Comparison of ENCODE assay signal across 8 cellular contexts in genomic region chr2:32010280-32010669, GRCh38. TPM values are rescaled to one million over a fixed set of nuclear protein-coding genes. Genes with fewer than 3 reads are reported as not detected.
DNase-seq lines count a peak whose midpoint lies in the region; ATAC-seq and TF ChIP-seq lines count a peak whose summit lies in the region.
"Not testable (repeated sequence)": the region's sequence is repeated elsewhere in the genome, so short reads cannot be mapped to it uniquely, and the experiment has no call there.

No MANE protein-coding gene starts in this region.

- peak; percentile 16 for ATAC-seq in GM19468 (IDR thresholded peaks at IDR 0.05; ENCODE audit: extremely low read depth, unreplicated experiment)
- peak; percentile 45 for ATAC-seq in HG03342 (IDR thresholded peaks at IDR 0.05; ENCODE audit: unreplicated experiment)
- ATAC-seq in activated CD8-positive, alpha-beta memory T cell treated with anti-CD3 and anti-CD28 coated beads, Interleukin-2, amount 10 ng/mL, durations not matched to agents 7 days and 5 days, result peak; percentile 76
- peak; percentile 72 for ATAC-seq in effector memory CD8-positive, alpha-beta T cell (replicated peaks)

- H3K27me3 Mint-ChIP-seq in CD14-positive monocyte (ENCODE audit: low read depth in 3 of 3); activated CD8-positive, alpha-beta memory T cell treated with anti-CD3 and anti-CD28 coated beads, Interleukin-2, amount 10 ng/mL, durations not matched to agents 7 days and 5 days; effector memory CD8-positive, alpha-beta T cell: not testable (repeated sequence)

- H4K20me1 ChIP-seq in OCI-LY7 (ENCODE audit: insufficient read depth, low read length), result peaks cover 31% of the 10 kb centered on the region

- peaks cover 48% of the 10 kb centered on the region for H3K79me2 ChIP-seq in OCI-LY7 (ENCODE audit: insufficient read depth, low read depth, low read length)

- H3K9me3 ChIP-seq in OCI-LY7 (ENCODE audit: low read length), result not testable (repeated sequence)

- POLR2A ChIA-PET in OCI-LY7 (lab: Charles Lee), result not testable (repeated sequence)

- BruUV-seq in OCI-LY7 (replicated peaks; lab: Mats Ljungman, UMichigan), result not testable (repeated sequence)

- H2AFZ ChIP-seq in OCI-LY7 (ENCODE audit: low read length), result not testable (repeated sequence)

- H3K27ac Mint-ChIP-seq in CD14-positive monocyte, result peak overlapping the region in 6 of 7 donors; percentile 54 to 89 (median 70)
- H3K27ac Mint-ChIP-seq in activated CD8-positive, alpha-beta memory T cell treated with anti-CD3 and anti-CD28 coated beads, Interleukin-2, amount 10 ng/mL, durations not matched to agents 7 days and 5 days, result peak overlapping the region; percentile 61
- peak overlapping the region in 1 of 2 donors; percentile 96 for H3K27ac Mint-ChIP-seq in effector memory CD8-positive, alpha-beta T cell

- peaks cover 28% of the 10 kb centered on the region for H3K4me1 ChIP-seq in OCI-LY7 (ENCODE audit: insufficient read depth, low read length, poor library complexity, severe bottlenecking)

- not testable (repeated sequence) for H3K9me3 Mint-ChIP-seq in CD14-positive monocyte; activated CD8-positive, alpha-beta memory T cell treated with anti-CD3 and anti-CD28 coated beads, Interleukin-2, amount 10 ng/mL, durations not matched to agents 7 days and 5 days (ENCODE audit: low read depth); effector memory CD8-positive, alpha-beta T cell

- intact Hi-C loops in CD14-positive monocyte (cut with micrococcal nuclease), result loop anchor here in 1 of 2 donors (5.0 kb wide), 1 partner anchor 1587 kb away; the partner anchor contains the start of gene FAM98A
- intact Hi-C loops in OCI-LY7 (cut with micrococcal nuclease; ENCODE audit: unreplicated experiment), result loop anchor here (2.0 kb wide), 2 partner anchors 29 to 155 kb away; partner anchors contain the start of genes DPY30 and SLC30A6

- peak overlapping the region; percentile 69 to 71 for H3K4me3 Mint-ChIP-seq in CD14-positive monocyte
- peak overlapping the region; percentile 34 for H3K4me3 Mint-ChIP-seq in activated CD8-positive, alpha-beta memory T cell treated with anti-CD3 and anti-CD28 coated beads, Interleukin-2, amount 10 ng/mL, durations not matched to agents 7 days and 5 days
- H3K4me3 Mint-ChIP-seq in effector memory CD8-positive, alpha-beta T cell, result peak overlapping the region; percentile 93 to 95

- H3K4me1 Mint-ChIP-seq in CD14-positive monocyte, result peaks cover 55% of the 10 kb centered on the region
- peaks cover 42% of the 10 kb centered on the region for H3K4me1 Mint-ChIP-seq in activated CD8-positive, alpha-beta memory T cell treated with anti-CD3 and anti-CD28 coated beads, Interleukin-2, amount 10 ng/mL, durations not matched to agents 7 days and 5 days
- peaks cover 30 to 36% of the 10 kb centered on the region in 2 donors for H3K4me1 Mint-ChIP-seq in effector memory CD8-positive, alpha-beta T cell (ENCODE audit: low read depth in 2 of 2)

- H3K4me3 ChIP-seq in OCI-LY7 (ENCODE audit: low read depth, low read length, poor library complexity, severe bottlenecking), result peak overlapping the region; percentile 100

- H3K36me3 Mint-ChIP-seq in CD14-positive monocyte; effector memory CD8-positive, alpha-beta T cell (ENCODE audit: insufficient read depth): not testable (repeated sequence)
- peaks cover 18% of the 10 kb centered on the region for H3K36me3 Mint-ChIP-seq in activated CD8-positive, alpha-beta memory T cell treated with anti-CD3 and anti-CD28 coated beads, Interleukin-2, amount 10 ng/mL, durations not matched to agents 7 days and 5 days

- DNase-seq in CD14-positive monocyte (ENCODE audit: low spot score), result not testable (repeated sequence)
- DNase-seq in OCI-LY7 (ENCODE audit: low spot score) (peak; percentile 63), medulla oblongata (ENCODE audit: extremely low spot score) (peak; percentile 7)
- DNase-seq in activated CD8-positive, alpha-beta memory T cell treated with anti-CD3 and anti-CD28 coated beads, Interleukin-2, amount 10 ng/mL, durations not matched to agents 7 days and 5 days, result peak; percentile 81
- DNase-seq in effector memory CD8-positive, alpha-beta T cell, result peak; percentile 53 to 58 (median 57)
- DNase-seq in stimulated activated CD4-positive, alpha-beta T cell treated with anti-CD3 and anti-CD28 coated beads, Interleukin-4, amount 100 ng/mL, for 4 hours, result peak; percentile 57 to 59

- H3K9me2 ChIP-seq in OCI-LY7 (ENCODE audit: insufficient read depth, low read length), result not testable (repeated sequence)

- peaks cover 19% of the 10 kb centered on the region for H3K36me3 ChIP-seq in OCI-LY7 (ENCODE audit: insufficient read depth, low read length)

- TF ChIP-seq CTCF in CD14-positive monocyte (IDR thresholded peaks at IDR 0.05); OCI-LY7 (conservative IDR thresholded peaks at IDR 0.05; ENCODE audit: low read length): not testable (repeated sequence)

- not testable (repeated sequence) for H3K4me2 ChIP-seq in OCI-LY7 (ENCODE audit: low read length)

- peak overlapping the region; percentile 90 for H3K27ac ChIP-seq in OCI-LY7 (ENCODE audit: low read depth, low read length, poor library complexity, severe bottlenecking)

- CTCF ChIA-PET in OCI-LY7 (lab: Charles Lee; ENCODE audit: unreplicated experiment); activated CD8-positive, alpha-beta memory T cell treated with anti-CD3 and anti-CD28 coated beads, Interleukin-2, amount 10 ng/mL, durations not matched to agents 7 days and 5 days (lab: Charles Lee): not testable (repeated sequence)

RNA-seq across cellular contexts. Expression of gene MEMO1, which starts 0.5 kb away (rescaled TPM):
- polyA plus RNA-seq in CD14-positive monocyte, result 10 to 100 TPM; 57.0 to 63.7 TPM
- 24.0 and 27.1 TPM in 2 replicates for total RNA-seq in OCI-LY7 (2014; rRNA removed; shearing (Covaris generic))
- 52.4 and 54.0 TPM in 2 replicates for total RNA-seq in OCI-LY7 (2022)
- total RNA-seq in activated CD8-positive, alpha-beta memory T cell treated with anti-CD3 and anti-CD28 coated beads, Interleukin-2, amount 10 ng/mL, durations not matched to agents 7 days and 5 days, result 10 to 100 TPM; 44.3 to 49.7 TPM

RNA-seq across cellular contexts. Expression of gene DPY30, which starts 29.3 kb away (rescaled TPM):
- 100 to 1,000 TPM; 122 to 137 TPM for polyA plus RNA-seq in CD14-positive monocyte
- total RNA-seq in OCI-LY7 (2014; rRNA removed; shearing (Covaris generic)), result 47.9 and 52.4 TPM in 2 replicates
- total RNA-seq in OCI-LY7 (2022), result 61.4 and 65.0 TPM in 2 replicates
- total RNA-seq in activated CD8-positive, alpha-beta memory T cell treated with anti-CD3 and anti-CD28 coated beads, Interleukin-2, amount 10 ng/mL, durations not matched to agents 7 days and 5 days, result 10 to 100 TPM; 69.9 to 77.8 TPM

RNA-seq across cellular contexts. Expression of gene SPAST, which starts 53.1 kb away (rescaled TPM):
- polyA plus RNA-seq in CD14-positive monocyte, result 10 to 100 TPM; 14.0 to 17.4 TPM
- 24.5 and 26.4 TPM in 2 replicates for total RNA-seq in OCI-LY7 (2014; rRNA removed; shearing (Covaris generic))
- 30.0 and 33.6 TPM in 2 replicates for total RNA-seq in OCI-LY7 (2022)
- total RNA-seq in activated CD8-positive, alpha-beta memory T cell treated with anti-CD3 and anti-CD28 coated beads, Interleukin-2, amount 10 ng/mL, durations not matched to agents 7 days and 5 days, result 10 to 100 TPM; 17.3 to 20.4 TPM

Comparison
In these comparisons a context has a peak if more than half of its experiments do, and no peak if none do; other contexts are left out.
1. H3K4me3 Mint-ChIP-seq: peak in every context shown above with its lines; median percentile 94 in effector memory CD8-positive, alpha-beta T cell; 70 in CD14-positive monocyte; 34 in activated CD8-positive, alpha-beta memory T cell treated with anti-CD3 and anti-CD28 coated beads, Interleukin-2, amount 10 ng/mL, durations not matched to agents 7 days and 5 days.
2. ATAC-seq: peak in every context shown above with its lines; median percentile 76 in activated CD8-positive, alpha-beta memory T cell treated with anti-CD3 and anti-CD28 coated beads, Interleukin-2, amount 10 ng/mL, durations not matched to agents 7 days and 5 days; 72 in effector memory CD8-positive, alpha-beta T cell; 45 in HG03342; 16 in GM19468.